In the genomic region with DNA sequence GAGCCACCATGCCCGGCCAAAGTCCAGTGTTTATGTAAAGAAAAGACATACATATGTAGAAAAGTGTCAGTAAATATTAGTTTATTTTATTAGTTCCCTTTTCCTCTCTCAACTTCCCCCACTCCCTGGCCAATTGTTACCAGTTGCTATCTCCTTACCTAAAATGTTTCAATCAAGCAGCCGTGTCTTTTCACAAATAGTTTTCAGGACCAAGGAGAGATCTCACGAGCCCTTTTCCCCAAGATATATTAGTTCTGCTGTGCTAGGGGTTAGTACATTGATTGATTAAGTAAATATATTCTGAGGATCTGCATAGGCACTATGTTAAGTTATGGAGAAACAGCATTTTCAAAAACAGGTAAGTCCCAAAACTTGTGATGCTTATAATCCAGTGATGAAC, we compare ENCODE assay signal across 2 cellular contexts.
TF ChIP-seq lines count a peak whose summit lies in the region.

No MANE protein-coding gene starts in this region.

TF ChIP-seq in SK-N-SH, 30 proteins besides CTCF, POLR2A, EP300 and RAD21:
- TF ChIP-seq, protein P1, sequence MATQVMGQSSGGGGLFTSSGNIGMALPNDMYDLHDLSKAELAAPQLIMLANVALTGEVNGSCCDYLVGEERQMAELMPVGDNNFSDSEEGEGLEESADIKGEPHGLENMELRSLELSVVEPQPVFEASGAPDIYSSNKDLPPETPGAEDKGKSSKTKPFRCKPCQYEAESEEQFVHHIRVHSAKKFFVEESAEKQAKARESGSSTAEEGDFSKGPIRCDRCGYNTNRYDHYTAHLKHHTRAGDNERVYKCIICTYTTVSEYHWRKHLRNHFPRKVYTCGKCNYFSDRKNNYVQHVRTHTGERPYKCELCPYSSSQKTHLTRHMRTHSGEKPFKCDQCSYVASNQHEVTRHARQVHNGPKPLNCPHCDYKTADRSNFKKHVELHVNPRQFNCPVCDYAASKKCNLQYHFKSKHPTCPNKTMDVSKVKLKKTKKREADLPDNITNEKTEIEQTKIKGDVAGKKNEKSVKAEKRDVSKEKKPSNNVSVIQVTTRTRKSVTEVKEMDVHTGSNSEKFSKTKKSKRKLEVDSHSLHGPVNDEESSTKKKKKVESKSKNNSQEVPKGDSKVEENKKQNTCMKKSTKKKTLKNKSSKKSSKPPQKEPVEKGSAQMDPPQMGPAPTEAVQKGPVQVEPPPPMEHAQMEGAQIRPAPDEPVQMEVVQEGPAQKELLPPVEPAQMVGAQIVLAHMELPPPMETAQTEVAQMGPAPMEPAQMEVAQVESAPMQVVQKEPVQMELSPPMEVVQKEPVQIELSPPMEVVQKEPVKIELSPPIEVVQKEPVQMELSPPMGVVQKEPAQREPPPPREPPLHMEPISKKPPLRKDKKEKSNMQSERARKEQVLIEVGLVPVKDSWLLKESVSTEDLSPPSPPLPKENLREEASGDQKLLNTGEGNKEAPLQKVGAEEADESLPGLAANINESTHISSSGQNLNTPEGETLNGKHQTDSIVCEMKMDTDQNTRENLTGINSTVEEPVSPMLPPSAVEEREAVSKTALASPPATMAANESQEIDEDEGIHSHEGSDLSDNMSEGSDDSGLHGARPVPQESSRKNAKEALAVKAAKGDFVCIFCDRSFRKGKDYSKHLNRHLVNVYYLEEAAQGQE (IDR thresholded peaks at IDR 0.05; ENCODE audit: low read depth, low read length), result peak; percentile 85
- TF ChIP-seq RXRA (IDR thresholded peaks at IDR 0.05; ENCODE audit: borderline replicate concordance, low read depth), result no peak

TF ChIP-seq in endothelial cell of umbilical vein, 7 proteins besides CTCF, POLR2A, EP300 and RAD21 (continued from another document):
- no peak for TF ChIP-seq FOS (IDR thresholded peaks at IDR 0.05; ENCODE audit: borderline replicate concordance, insufficient read depth, low read length)
- TF ChIP-seq POLR2AphosphoS5 (IDR thresholded peaks at IDR 0.05; ENCODE audit: insufficient read depth, low read depth, low read length), result no peak
- TF ChIP-seq JUN (IDR thresholded peaks at IDR 0.05; ENCODE audit: borderline replicate concordance, insufficient read depth, insufficient read length, low read depth), result no peak
